Comparison of ENCODE assay signal across 31 cellular contexts in the genomic region with DNA sequence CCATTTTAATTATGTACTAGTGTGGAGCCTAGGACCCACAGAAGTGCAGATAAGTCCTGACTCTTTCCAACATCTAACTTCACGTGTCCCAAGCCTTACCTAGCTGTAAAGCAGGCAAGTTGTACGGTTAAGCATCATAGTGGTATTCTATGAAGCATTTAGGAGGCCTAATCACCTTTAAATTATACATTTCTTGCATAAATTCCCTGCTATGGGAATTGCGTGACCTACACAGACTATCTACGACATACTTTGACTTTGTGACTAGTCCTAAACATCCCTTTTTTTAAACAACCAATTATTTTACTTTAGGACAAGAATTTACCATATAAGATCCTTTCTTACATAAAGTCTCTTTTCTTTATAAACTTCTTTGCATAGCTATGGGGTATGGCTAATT. TPM values are rescaled to one million over a fixed set of nuclear protein-coding genes. Genes with fewer than 3 reads are reported as not detected.
DNase-seq lines count a peak whose midpoint lies in the region; ATAC-seq and TF ChIP-seq lines count a peak whose summit lies in the region.
"Had no signal": no experiment of that assay in that cellular context is flagged by ENCODE, and none has a peak within 500 bp of the region (broad histone marks: within the 10 kb centered on the region; RNA-seq: fewer than 3 reads in every experiment).

No MANE protein-coding gene starts in this region.

- POLR2A ChIA-PET in OCI-LY7 (lab: Charles Lee): interaction anchor here (0.5 to 1.3 kb wide), 2 partner anchors 9 to 344 kb away, joined by 3 read pairs; no protein-coding TSS in a partner anchor

- TF ChIP-seq EP300 in gastroesophageal sphincter (IDR thresholded peaks at IDR 0.05): no peak

- no TSS peak for BruUV-seq in OCI-LY7 (replicated peaks; lab: Mats Ljungman, UMichigan)

- 65 to 86% methylated on average over 4 of the region's 4 CpGs for WGBS in gastroesophageal sphincter (ENCODE audit: low coverage in 1 of 2), 2 donors

- no peak overlapping the region for H3K27ac ChIP-seq in OCI-LY7 (ENCODE audit: low read depth, low read length, poor library complexity, severe bottlenecking)
- no peak overlapping the region for H3K27ac ChIP-seq in gastroesophageal sphincter
- H3K27ac ChIP-seq: 22Rv1, brain microvascular endothelial cell, dorsolateral prefrontal cortex, left lung, neutrophil, right atrium auricular region, SJCRH30, testis had no signal

- DNase-seq in DMS 273 (lab: John Stamatoyannopoulos, UW; ENCODE audit: unreplicated experiment) (peak; percentile 31), DMS 273 treated with DMSO at 0.1 percent for 48 hours (lab: John Stamatoyannopoulos, UW) (no peak), H4 (ENCODE audit: low spot score) (peak; percentile 4), OCI-LY7 (ENCODE audit: low spot score) (peak; percentile 36), fibroblast of mammary gland (ENCODE audit: low read depth) (peak; percentile 11), medulla oblongata (ENCODE audit: extremely low spot score) (no peak), Ammon's horn (ENCODE audit: low spot score) (no peak)
- DNase-seq: activated CD4-positive, alpha-beta T cell treated with anti-CD3 and anti-CD28 coated beads, Interleukin-2, amount 10 ng/mL, durations not matched to agents 24 days and 14 days; activated CD8-positive, alpha-beta memory T cell treated with anti-CD3 and anti-CD28 coated beads for 24 hours; activated T-cell treated with anti-CD3 and anti-CD28 coated beads for 4 hours; amygdala; brain microvascular endothelial cell; dorsolateral prefrontal cortex; hypothalamus; left lung; NCI-H1092 treated with DMSO at 0.1 percent for 48 hours; NCI-H1694 treated with DMSO at 0.1 percent for 48 hours; NCI-H2171 treated with DMSO at 0.1 percent for 48 hours; NCI-H524; NK-92 treated with Interleukin-12 subunit alpha and Interleukin-12 subunit beta, amount 100 ng/mL, for 24 hours; posterior cingulate gyrus; RPMI8226; stimulated activated CD4-positive, alpha-beta T cell treated with anti-CD3 and anti-CD28 coated beads, Interleukin-1b, Interleukin-23, amount 100 ng/mL, for 48 hours; stimulated activated naive CD8-positive, alpha-beta T cell treated with anti-CD3 and anti-CD28 coated beads, Interleukin-15, Interleukin-2, amounts not matched to agents 100 U/mL and 50 U/mL, for 24 hours; testis had no signal

- intact Hi-C loops in OCI-LY7 (cut with micrococcal nuclease; ENCODE audit: unreplicated experiment): loop anchor here (5.0 kb wide), 1 partner anchor 158 kb away; no protein-coding TSS in a partner anchor

- ATAC-seq in gastroesophageal sphincter: no peak
- ATAC-seq: left lung; stimulated activated naive CD8-positive, alpha-beta T cell treated with anti-CD3 and anti-CD28 coated beads, Interleukin-15, Interleukin-2, amounts not matched to agents 100 U/mL and 50 U/mL, for 24 hours; WTC11 had no signal

- no peaks in the 10 kb centered on the region for H3K79me2 ChIP-seq in OCI-LY7 (ENCODE audit: insufficient read depth, low read depth, low read length)

- H3K4me3 ChIP-seq in OCI-LY7 (ENCODE audit: low read depth, low read length, poor library complexity, severe bottlenecking) (no peak overlapping the region), fibroblast of mammary gland (ENCODE audit: control insufficient read depth, low read depth, low read length) (no peak overlapping the region), gastroesophageal sphincter (no peak overlapping the region)
- H3K4me3 ChIP-seq: dorsolateral prefrontal cortex, left lung, right atrium auricular region, SJCRH30, testis had no signal

- no peak for TF ChIP-seq POLR2A in gastroesophageal sphincter (IDR thresholded peaks at IDR 0.05)

- no peak overlapping the region for H2AFZ ChIP-seq in OCI-LY7 (ENCODE audit: low read length)

- CTCF ChIA-PET in OCI-LY7 (lab: Charles Lee; ENCODE audit: unreplicated experiment): no interaction called here

- H4K20me1 ChIP-seq in OCI-LY7 (ENCODE audit: insufficient read depth, low read length): no peaks in the 10 kb centered on the region

- H3K9me2 ChIP-seq in OCI-LY7 (ENCODE audit: insufficient read depth, low read length): no peaks in the 10 kb centered on the region

- peaks cover 14% of the 10 kb centered on the region for H3K4me1 ChIP-seq in OCI-LY7 (ENCODE audit: insufficient read depth, low read length, poor library complexity, severe bottlenecking)
- no peaks in the 10 kb centered on the region for H3K4me1 ChIP-seq in gastroesophageal sphincter
- H3K4me1 ChIP-seq: left lung, right atrium auricular region, SJCRH30 had no signal

- H3K36me3 ChIP-seq in OCI-LY7 (ENCODE audit: insufficient read depth, low read length) (peaks cover 5% of the 10 kb centered on the region; the same call in 1 of the 2 replicates), gastroesophageal sphincter (no peaks in the 10 kb centered on the region)
- H3K36me3 ChIP-seq: brain microvascular endothelial cell, left lung, neutrophil, right atrium auricular region, SJCRH30 had no signal

- H3K4me2 ChIP-seq in OCI-LY7 (ENCODE audit: low read length): no peak overlapping the region

- H3K27me3 ChIP-seq in gastroesophageal sphincter: no peaks in the 10 kb centered on the region
- H3K27me3 ChIP-seq: brain microvascular endothelial cell, dorsolateral prefrontal cortex, left lung, neutrophil, right atrium auricular region, SJCRH30, testis had no signal

- no peak for TF ChIP-seq CTCF in OCI-LY7 (conservative IDR thresholded peaks at IDR 0.05; ENCODE audit: low read length)
- no peak for TF ChIP-seq CTCF in fibroblast of mammary gland (conservative IDR thresholded peaks at IDR 0.05; ENCODE audit: control insufficient read depth, insufficient read depth, low read depth, low read length)
- no peak for TF ChIP-seq CTCF in gastroesophageal sphincter (IDR thresholded peaks at IDR 0.05)

- peaks cover 60% of the 10 kb centered on the region for H3K9me3 ChIP-seq in OCI-LY7 (ENCODE audit: low read length)
- peaks cover 0 to 15% (median 0%) of the 10 kb centered on the region in 3 donors for H3K9me3 ChIP-seq in gastroesophageal sphincter
- H3K9me3 ChIP-seq: testis had no signal

RNA-seq across cellular contexts. Expression of a gene that starts 37.7 kb away (rescaled TPM):
- 0.04 TPM in 1 of 2 replicates, not detected in the other for total RNA-seq in H4 (2014; rRNA removed; shearing (Covaris generic))
- total RNA-seq in OCI-LY7 (2014; rRNA removed; shearing (Covaris generic)): 0.36 and 0.95 TPM in 2 replicates
- total RNA-seq in OCI-LY7 (2022) (0.46 and 0.52 TPM in 2 replicates), gastroesophageal sphincter (1 to 10 TPM in 1 of 4 donors, under 1 TPM in 3; 0.07 to 1.0 (median 0.63) TPM)

Comparison
In these comparisons a context has a peak if more than half of its experiments do, and no peak if none do; other contexts are left out.
1. DNase-seq: peak in DMS 273 (single experiment), H4 (single experiment), OCI-LY7 (single experiment) and fibroblast of mammary gland (single experiment); none in DMS 273 treated with DMSO at 0.1 percent for 48 hours (single experiment), medulla oblongata (single experiment) and Ammon's horn (single experiment).